31 cellular contexts compared by ENCODE assay signal in the genomic region with DNA sequence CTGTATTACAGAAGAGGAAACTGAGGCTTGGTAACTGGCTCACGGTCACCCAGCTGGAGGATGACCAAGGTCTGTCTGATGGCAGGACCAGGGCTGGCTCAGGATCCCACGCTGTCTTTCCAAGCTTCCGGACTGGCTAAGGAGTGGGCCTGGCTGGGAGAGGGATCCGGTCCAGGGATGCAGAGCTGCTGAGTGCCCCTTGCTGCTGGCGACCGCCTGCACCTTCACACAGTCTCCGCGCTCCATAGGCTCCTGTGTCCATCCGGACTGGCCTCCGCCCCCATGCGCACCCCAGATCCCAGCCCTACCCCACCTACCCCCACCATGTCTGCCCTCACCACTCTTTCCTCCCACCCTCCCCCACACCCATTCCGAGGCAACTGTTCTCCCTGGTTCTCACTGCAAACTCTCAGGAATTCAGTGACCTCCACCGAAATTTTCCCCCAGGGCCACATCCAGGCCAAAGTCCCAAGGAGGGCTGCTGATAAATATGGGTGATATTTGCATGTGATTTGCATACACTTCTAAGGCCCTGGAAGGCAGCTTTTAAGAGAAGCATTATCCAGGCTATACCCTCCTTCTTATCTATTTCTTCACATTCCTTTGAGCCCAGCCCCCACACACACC.
"Had no signal": no experiment of that assay in that cellular context is flagged by ENCODE, and none has a peak within 500 bp of the region (broad histone marks: within the 10 kb centered on the region; RNA-seq: fewer than 3 reads in every experiment).

No MANE protein-coding gene starts in this region.

- ATAC-seq: activated naive CD8-positive, alpha-beta T cell treated with anti-CD3 and anti-CD28 coated beads, Interleukin-2, amount 50 U/mL, for 24 hours; activated T-cell treated with anti-CD3 and anti-CD28 coated beads, Interleukin-2, amount 50 U/mL, for 4 hours; activated T-helper 17 cell treated with anti-CD3 and anti-CD28 coated beads, Interleukin-2, amount 50 U/mL, for 72 hours; left lung; pancreas; psoas muscle; stimulated activated memory B cell treated with anti-CD40 and anti-IgM and Interleukin-4, amounts not matched to agents 10 μg/mL and 1 μg/mL and 100 μg/mL, for 72 hours; stimulated activated naive CD8-positive, alpha-beta T cell treated with anti-CD3 and anti-CD28 coated beads, Interleukin-15, amount 100 ng/mL, for 72 hours had no signal

- H3K9me3 Mint-ChIP-seq: activated CD4-positive, alpha-beta memory T cell treated with anti-CD3 and anti-CD28 coated beads for 36 hours; activated CD4-positive, alpha-beta T cell treated with anti-CD3 and anti-CD28 coated beads, Interleukin-2, amount 10 ng/mL, durations not matched to agents 24 days and 14 days; activated naive CD8-positive, alpha-beta T cell treated with anti-CD3 and anti-CD28 coated beads, Interleukin-2, amount 50 U/mL, for 24 hours; activated T-cell treated with anti-CD3 and anti-CD28 coated beads, Interleukin-2, amount 50 U/mL, for 4 hours; activated T-helper 17 cell treated with anti-CD3 and anti-CD28 coated beads, Interleukin-2, amount 50 U/mL, for 72 hours; nephron progenitor cell; stimulated activated memory B cell treated with anti-CD40 and anti-IgM and Interleukin-4, amounts not matched to agents 10 μg/mL and 1 μg/mL and 100 μg/mL, for 72 hours; stimulated activated naive CD8-positive, alpha-beta T cell treated with anti-CD3 and anti-CD28 coated beads, Interleukin-15, amount 100 ng/mL, for 72 hours had no signal

- H3K36me3 ChIP-seq: esophagus squamous epithelium, heart right ventricle, left lung, pancreas, sigmoid colon, tibial nerve had no signal

- H3K27ac ChIP-seq: epithelial cell of prostate, esophagus squamous epithelium, left lung, psoas muscle, tibial nerve had no signal

- H3K4me1 Mint-ChIP-seq: activated CD4-positive, alpha-beta T cell treated with anti-CD3 and anti-CD28 coated beads, Interleukin-2, amount 10 ng/mL, durations not matched to agents 24 days and 14 days; activated naive CD8-positive, alpha-beta T cell treated with anti-CD3 and anti-CD28 coated beads, Interleukin-2, amount 50 U/mL, for 24 hours; activated T-helper 17 cell treated with anti-CD3 and anti-CD28 coated beads, Interleukin-2, amount 50 U/mL, for 72 hours; stimulated activated naive CD8-positive, alpha-beta T cell treated with anti-CD3 and anti-CD28 coated beads, Interleukin-15, amount 100 ng/mL, for 72 hours had no signal

- H3K27ac Mint-ChIP-seq: activated CD4-positive, alpha-beta memory T cell treated with anti-CD3 and anti-CD28 coated beads for 36 hours; activated CD4-positive, alpha-beta T cell treated with anti-CD3 and anti-CD28 coated beads, Interleukin-2, amount 10 ng/mL, durations not matched to agents 24 days and 14 days; activated naive CD8-positive, alpha-beta T cell treated with anti-CD3 and anti-CD28 coated beads, Interleukin-2, amount 50 U/mL, for 24 hours; activated T-helper 17 cell treated with anti-CD3 and anti-CD28 coated beads, Interleukin-2, amount 50 U/mL, for 72 hours; stimulated activated memory B cell treated with anti-CD40 and anti-IgM and Interleukin-4, amounts not matched to agents 10 μg/mL and 1 μg/mL and 100 μg/mL, for 72 hours had no signal

- H3K4me1 ChIP-seq: left lung, psoas muscle, tibial nerve had no signal

- H3K4me3 ChIP-seq: esophagus squamous epithelium, heart right ventricle, left lung, lung, pancreas, psoas muscle, sigmoid colon, tibial nerve had no signal

- H3K4me3 Mint-ChIP-seq: activated CD4-positive, alpha-beta memory T cell treated with anti-CD3 and anti-CD28 coated beads for 36 hours; activated CD4-positive, alpha-beta T cell treated with anti-CD3 and anti-CD28 coated beads, Interleukin-2, amount 10 ng/mL, durations not matched to agents 24 days and 14 days; activated naive CD8-positive, alpha-beta T cell treated with anti-CD3 and anti-CD28 coated beads, Interleukin-2, amount 50 U/mL, for 24 hours; activated T-cell treated with anti-CD3 and anti-CD28 coated beads, Interleukin-2, amount 50 U/mL, for 4 hours; activated T-helper 17 cell treated with anti-CD3 and anti-CD28 coated beads, Interleukin-2, amount 50 U/mL, for 72 hours; nephron progenitor cell; stimulated activated memory B cell treated with anti-CD40 and anti-IgM and Interleukin-4, amounts not matched to agents 10 μg/mL and 1 μg/mL and 100 μg/mL, for 72 hours; stimulated activated naive CD8-positive, alpha-beta T cell treated with anti-CD3 and anti-CD28 coated beads, Interleukin-15, amount 100 ng/mL, for 72 hours had no signal

- H3K9me3 ChIP-seq: esophagus squamous epithelium, heart right ventricle, left lung, pancreas, psoas muscle, sigmoid colon, tibial nerve had no signal

- H3K36me3 Mint-ChIP-seq: activated CD4-positive, alpha-beta memory T cell treated with anti-CD3 and anti-CD28 coated beads for 36 hours; stimulated activated memory B cell treated with anti-CD40 and anti-IgM and Interleukin-4, amounts not matched to agents 10 μg/mL and 1 μg/mL and 100 μg/mL, for 72 hours had no signal

- DNase-seq: activated CD4-positive, alpha-beta memory T cell treated with anti-CD3 and anti-CD28 coated beads for 36 hours; activated CD4-positive, alpha-beta T cell treated with anti-CD3 and anti-CD28 coated beads, Interleukin-2, amount 10 ng/mL, durations not matched to agents 24 days and 14 days; activated CD4-positive, CD25-positive, alpha-beta regulatory T cell treated with anti-CD3 and anti-CD28 coated beads, Interleukin-2, amount 50 U/mL, for 72 hours; activated CD8-positive, alpha-beta memory T cell treated with anti-CD3 and anti-CD28 coated beads, Interleukin-2, amount 50 U/mL, for 48 hours; activated gamma-delta T cell treated with Interleukin-2 at 50 U/mL for 16 hours; activated naive CD4-positive, alpha-beta T cell treated with anti-CD3 and anti-CD28 coated beads, Interleukin-2, amount 50 U/mL, for 16 hours; activated naive CD8-positive, alpha-beta T cell treated with anti-CD3 and anti-CD28 coated beads, Interleukin-2, amount 50 U/mL, for 24 hours; activated T-cell treated with anti-CD3 and anti-CD28 coated beads, Interleukin-2, amount 50 U/mL, for 4 hours; amygdala; dermis blood vessel endothelial cell; effector CD8-positive, alpha-beta T cell; esophagus squamous epithelium; foreskin melanocyte; heart right ventricle; left lung; nephron progenitor cell; nucleus accumbens; pancreas; psoas muscle; sigmoid colon; small intestine; stimulated activated CD4-positive, alpha-beta T cell treated with anti-CD3 and anti-CD28 coated beads, Interleukin-1b, Interleukin-23, amount 100 ng/mL, for 48 hours; stimulated activated CD4-positive, alpha-beta T cell treated with anti-CD3 and anti-CD28 coated beads, Interleukin-4, amount 100 ng/mL, for 4 hours; stimulated activated CD8-positive, alpha-beta memory T cell treated with anti-CD3 and anti-CD28 coated beads, Interleukin-4, amount 100 ng/mL, for 48 hours; stimulated activated naive CD8-positive, alpha-beta T cell treated with anti-CD3 and anti-CD28 coated beads, Interleukin-15, amount 100 ng/mL, for 72 hours; T-helper 2 cell had no signal

- H3K27me3 ChIP-seq: heart right ventricle, pancreas had no signal
